In the genomic region with DNA sequence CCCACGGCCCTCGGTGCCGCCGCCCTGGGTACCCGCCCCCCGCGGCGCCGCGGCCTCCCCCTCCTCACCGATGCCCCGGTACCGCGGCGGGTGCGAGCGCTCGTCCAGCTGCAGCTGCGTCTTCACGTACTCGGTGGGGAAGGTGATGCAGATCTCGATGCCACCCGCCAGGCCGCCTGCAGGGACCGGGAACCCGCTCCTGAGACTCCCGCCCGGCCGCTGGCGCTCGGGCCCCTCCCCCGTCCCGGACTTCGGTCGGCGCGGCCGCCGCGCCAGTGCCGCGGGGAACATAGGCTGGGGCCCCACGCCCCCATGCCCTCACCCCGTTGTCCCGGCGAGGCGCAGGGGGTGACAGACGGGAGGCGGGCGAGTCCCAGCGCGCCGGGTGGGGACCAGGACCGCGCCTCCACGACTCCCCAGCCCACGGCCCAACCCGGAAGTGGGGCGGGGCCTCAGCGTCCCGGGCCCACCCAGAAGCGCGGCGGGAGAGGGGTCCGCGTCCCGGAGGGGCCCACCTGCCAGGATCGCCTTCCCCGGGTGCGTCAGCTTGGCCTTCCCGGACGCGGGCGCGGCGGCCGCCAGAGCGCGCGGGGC, we compare ENCODE assay signal across 8 cellular contexts. TPM values are rescaled to one million over a fixed set of nuclear protein-coding genes. Genes with fewer than 3 reads are reported as not detected.
DNase-seq lines count a peak whose midpoint lies in the region; ATAC-seq and TF ChIP-seq lines count a peak whose summit lies in the region.

No MANE protein-coding gene starts in this region.

- H3K4me3 ChIP-seq in IMR-90 (ENCODE audit: insufficient read depth, low read depth, low read length) (peak overlapping the region; percentile 94), epithelial cell of proximal tubule (ENCODE audit: low read depth, low read length) (peak overlapping the region; percentile 86), upper lobe of left lung (peak overlapping the region; percentile 78 to 98 (median 93))

- WGBS in IMR-90 (ENCODE audit: extremely low coverage in 2 of 2, insufficient read length in 1 of 2), 2 experiments: 2% methylated on average over 7 of the region's 80 CpGs; no CpG with 5 or more reads in 1 of the 2 experiments
- 0% methylated on average over 13 of the region's 80 CpGs; no CpG with 5 or more reads in 1 of the 2 donors for WGBS in upper lobe of left lung, 2 donors

- no peak for TF ChIP-seq CTCF in IMR-90 (conservative IDR thresholded peaks at IDR 0.05; ENCODE audit: low read depth, low read length)
- no peak for TF ChIP-seq CTCF in epithelial cell of proximal tubule (conservative IDR thresholded peaks at IDR 0.05; ENCODE audit: low read depth, low read length)
- TF ChIP-seq CTCF in upper lobe of left lung (IDR thresholded peaks at IDR 0.05): peak in 4 of 6 experiments; percentile 6 to 33 (median 20)

- no peak overlapping the region; the same call in 1 of the 2 replicates for H3K14ac ChIP-seq in IMR-90 (replicated peaks; ENCODE audit: low read depth, low read length)

- H3K79me1 ChIP-seq in IMR-90 (ENCODE audit: low read depth in 1 of 2, low read length in 2 of 2): peaks cover 6 to 49% of the 10 kb centered on the region in 2 experiments; a peak in 3 of 4 replicates

- intact Hi-C loops in IMR-90 (cut with micrococcal nuclease): loop anchor here (2.0 kb wide), 2 partner anchors 179 to 301 kb away; a partner anchor contains a TSS

- H3K4me1 ChIP-seq in IMR-90 (ENCODE audit: control insufficient read depth, insufficient read depth, low read length) (peaks cover 22% of the 10 kb centered on the region), upper lobe of left lung (peaks cover 29 to 46% (median 36%) of the 10 kb centered on the region in 4 donors)

- no peak; the same call in 1 of the 2 replicates for TF ChIP-seq POLR2A in IMR-90 (IDR thresholded peaks at IDR 0.05; ENCODE audit: low read depth, low read length)
- peak in 1 of 4 donors; percentile 27 for TF ChIP-seq POLR2A in upper lobe of left lung (IDR thresholded peaks at IDR 0.05)

- H3K9me1 ChIP-seq in IMR-90 (ENCODE audit: insufficient read depth, low read length): 0 out of 2 replicates have a peak, but pooled peaks cover 4% of the 10 kb centered on the region

- ATAC-seq in GM21528 (IDR thresholded peaks at IDR 0.05; ENCODE audit: low FRiP score, unreplicated experiment) (peak; percentile 35), IMR-90 (ENCODE audit: low read depth) (peak; percentile 45), upper lobe of left lung (ENCODE audit: low FRiP score in 2 of 2) (peak in 1 of 2 donors; percentile 47)

- H2AK5ac ChIP-seq in IMR-90 (ENCODE audit: low read depth, low read length): no peak overlapping the region

- POLR2A ChIA-PET in IMR-90 (lab: Charles Lee; ENCODE audit: unreplicated experiment): interaction anchor here (0.5 kb wide), 1 partner anchor 184 kb away, joined by 4 read pairs; no protein-coding TSS in a partner anchor

- no peak overlapping the region for H4K5ac ChIP-seq in IMR-90 (ENCODE audit: low read depth, low read length)

- H3K27ac ChIP-seq in IMR-90 (ENCODE audit: insufficient read depth, low read length): peak overlapping the region; percentile 70
- H3K27ac ChIP-seq in upper lobe of left lung: peak overlapping the region; percentile 83 to 89 (median 86)

- H4K20me1 ChIP-seq in IMR-90 (ENCODE audit: insufficient read depth, low read length): peaks cover 20% of the 10 kb centered on the region

- peak overlapping the region; percentile 96 for H2AFZ ChIP-seq in IMR-90 (replicated peaks; ENCODE audit: low read length, poor library complexity)

- H3K27me3 ChIP-seq in IMR-90 (ENCODE audit: control insufficient read depth, insufficient read depth, low read length) (no peaks in the 10 kb centered on the region), upper lobe of left lung (no peaks in the 10 kb centered on the region)

- in situ Hi-C loops in IMR-90 (cut with MboI; ENCODE audit: low sequenced_read_pairs): no loop called here

- H3K23ac ChIP-seq in IMR-90 (ENCODE audit: low read depth, low read length): peak overlapping the region; percentile 52; the same call in 1 of the 2 replicates

- H4K8ac ChIP-seq in IMR-90 (ENCODE audit: low read depth in 2 of 2, low read length in 2 of 2): peak overlapping the region in 1 of 2 experiments; percentile 80; a peak in 2 of 4 replicates

- TF ChIP-seq EP300 in upper lobe of left lung (IDR thresholded peaks at IDR 0.05): no peak

- peak overlapping the region; percentile 87 for H3K9ac ChIP-seq in IMR-90 (ENCODE audit: low read depth, low read length)

- peak overlapping the region; percentile 68 for H3K4ac ChIP-seq in IMR-90 (ENCODE audit: low read depth, low read length)

- H2AK9ac ChIP-seq in IMR-90 (replicated peaks; ENCODE audit: low read depth, low read length, poor library complexity): peak overlapping the region; percentile 86

- H2BK5ac ChIP-seq in IMR-90 (ENCODE audit: low read depth, low read length, poor library complexity, severe bottlenecking): peak overlapping the region; percentile 50

- H3K18ac ChIP-seq in IMR-90 (ENCODE audit: low read depth, low read length): no peak overlapping the region; the same call in 1 of the 2 replicates

- H2BK15ac ChIP-seq in IMR-90 (ENCODE audit: low read depth, low read length): no peak overlapping the region

- 0 out of 2 replicates have a peak overlapping the region, but pooled peaks have one; percentile 11 for H3K56ac ChIP-seq in IMR-90 (ENCODE audit: extremely low read depth, insufficient read depth, low read length)

- H3K36me3 ChIP-seq in IMR-90 (ENCODE audit: control insufficient read depth, insufficient read depth, low read length): peaks cover 8% of the 10 kb centered on the region
- H3K36me3 ChIP-seq in upper lobe of left lung: peaks cover 0 to 8% (median 0%) of the 10 kb centered on the region in 4 donors

- dilution Hi-C loops in IMR-90 (cut with HindIII; ENCODE audit: low sequenced_read_pairs, unreplicated experiment): no loop called here

- peak overlapping the region; percentile 87 for H3K4me2 ChIP-seq in IMR-90 (ENCODE audit: low read depth, low read length)

- H4K91ac ChIP-seq in IMR-90 (ENCODE audit: insufficient read depth, low read depth, low read length): peak overlapping the region; percentile 77; the same call in 1 of the 2 replicates

- no peak overlapping the region for H2BK20ac ChIP-seq in IMR-90 (ENCODE audit: low read depth, low read length)

- H2BK120ac ChIP-seq in IMR-90 (ENCODE audit: low read depth, low read length): no peak overlapping the region

- TF ChIP-seq RAD21 in IMR-90 (IDR thresholded peaks at IDR 0.05; ENCODE audit: low read length): no peak

- DNase-seq in GM03348 (ENCODE audit: low spot score) (peak; percentile 70), IMR-90 (peak; percentile 11), epithelial cell of proximal tubule (ENCODE audit: low read depth) (no peak), myocyte (ENCODE audit: low read depth) (peak; percentile 38), upper lobe of left lung (peak; percentile 48 to 92), DMS153 treated with DMSO at 0.1 percent for 48 hours (lab: John Stamatoyannopoulos, UW; ENCODE audit: unreplicated experiment) (no peak)
- peak; percentile 34 to 41 for DNase-seq in activated CD4-positive, alpha-beta T cell treated with anti-CD3 and anti-CD28 coated beads, Interleukin-2, amount 50 U/mL, for 4 hours

- BruUV-seq in IMR-90 (replicated peaks; lab: Mats Ljungman, UMichigan): TSS peak; percentile 72

- H3K9me3 ChIP-seq in IMR-90 (ENCODE audit: control insufficient read depth, insufficient read depth, low read length) (no peaks in the 10 kb centered on the region), upper lobe of left lung (no peaks in the 10 kb centered on the region)

- CTCF ChIA-PET in IMR-90 (lab: Yijun Ruan, JAX): interaction anchor here (0.9 kb wide), 2 partner anchors 109 to 451 kb away, joined by 3 to 4 read pairs; no protein-coding TSS in a partner anchor

TF ChIP-seq in IMR-90, 13 proteins besides CTCF, POLR2A, EP300 and RAD21:
- 0 out of 2 replicates have a peak, but pooled peaks have one; percentile 12 for TF ChIP-seq MXI1 (IDR thresholded peaks at IDR 0.05; ENCODE audit: borderline replicate concordance, low read depth, low read length)
- TF ChIP-seq BHLHE40 (IDR thresholded peaks at IDR 0.05; ENCODE audit: low read depth, low read length): no peak

RNA-seq across cellular contexts. Expression of a gene that starts 0.4 kb away (rescaled TPM):
- total RNA-seq in IMR-90 (2012; rRNA removed) (41.0 and 46.1 TPM in 2 replicates), epithelial cell of proximal tubule (168 and 211 TPM in 2 replicates), myocyte (34.1 and 36.2 TPM in 2 replicates), upper lobe of left lung (10 to 100 TPM; 26.2 to 82.1 (median 71.5) TPM)
- polyA plus RNA-seq in IMR-90 (2012; rRNA removed): 56.5 and 58.5 TPM in 2 replicates
- 55.4 and 87.6 TPM in 2 replicates for polyA plus RNA-seq in IMR-90 (2012; cell fraction: cytosol; rRNA removed)
- 39.2 and 103 TPM in 2 replicates for polyA plus RNA-seq in IMR-90 (2012; cell fraction: nucleus; rRNA removed; ENCODE audit: low replicate concordance)
- polyA plus RNA-seq in myocyte (2012): 39.1 TPM

RNA-seq across cellular contexts. Expression of a gene that starts 28.1 kb away (rescaled TPM):
- total RNA-seq in IMR-90 (2012; rRNA removed): not detected in 2 replicates
- polyA plus RNA-seq in IMR-90 (2012; rRNA removed): not detected in 2 replicates
- polyA plus RNA-seq in IMR-90 (2012; cell fraction: cytosol; rRNA removed): not detected in 2 replicates
- polyA plus RNA-seq in IMR-90 (2012; cell fraction: nucleus; rRNA removed; ENCODE audit: low replicate concordance): not detected in 2 replicates
- not detected in 2 replicates for total RNA-seq in epithelial cell of proximal tubule
- not detected in 2 replicates for total RNA-seq in myocyte
- polyA plus RNA-seq in myocyte (2012): not detected
- total RNA-seq in upper lobe of left lung: not detected

RNA-seq across cellular contexts. Expression of a gene that starts 33.7 kb away (rescaled TPM):
- 13.4 and 16.7 TPM in 2 replicates for total RNA-seq in IMR-90 (2012; rRNA removed)
- polyA plus RNA-seq in IMR-90 (2012; rRNA removed): 17.3 and 18.3 TPM in 2 replicates
- polyA plus RNA-seq in IMR-90 (2012; cell fraction: cytosol; rRNA removed): 19.4 and 22.2 TPM in 2 replicates
- 22.1 and 33.4 TPM in 2 replicates for polyA plus RNA-seq in IMR-90 (2012; cell fraction: nucleus; rRNA removed; ENCODE audit: low replicate concordance)
- 17.5 and 25.7 TPM in 2 replicates for total RNA-seq in epithelial cell of proximal tubule
- total RNA-seq in myocyte: 17.5 and 21.1 TPM in 2 replicates
- 15.8 TPM for polyA plus RNA-seq in myocyte (2012)
- total RNA-seq in upper lobe of left lung: 10 to 100 TPM; 13.7 to 21.3 (median 16.6) TPM

RNA-seq across cellular contexts. Expression of a gene that starts 47.1 kb away (rescaled TPM):
- total RNA-seq in IMR-90 (2012; rRNA removed): not detected in 2 replicates
- not detected in 2 replicates for polyA plus RNA-seq in IMR-90 (2012; rRNA removed)
- polyA plus RNA-seq in IMR-90 (2012; cell fraction: cytosol; rRNA removed): not detected in 2 replicates
- not detected in 2 replicates for polyA plus RNA-seq in IMR-90 (2012; cell fraction: nucleus; rRNA removed; ENCODE audit: low replicate concordance)
- not detected in 2 replicates for total RNA-seq in epithelial cell of proximal tubule
- not detected in 2 replicates for total RNA-seq in myocyte
- polyA plus RNA-seq in myocyte (2012): not detected
- not detected for total RNA-seq in upper lobe of left lung

RNA-seq across cellular contexts. Expression of a gene that starts 56.0 kb away (rescaled TPM):
- total RNA-seq in IMR-90 (2012; rRNA removed) (17.2 and 18.6 TPM in 2 replicates), epithelial cell of proximal tubule (44.8 and 51.7 TPM in 2 replicates), myocyte (60.8 and 63.8 TPM in 2 replicates), upper lobe of left lung (100 to 1,000 TPM in 1 of 6 donors, 10 to 100 TPM in 5; 65.9 to 101 (median 89.9) TPM)
- polyA plus RNA-seq in IMR-90 (2012; rRNA removed): 33.5 and 35.4 TPM in 2 replicates
- 29.9 and 40.0 TPM in 2 replicates for polyA plus RNA-seq in IMR-90 (2012; cell fraction: cytosol; rRNA removed)
- 21.0 and 41.5 TPM in 2 replicates for polyA plus RNA-seq in IMR-90 (2012; cell fraction: nucleus; rRNA removed; ENCODE audit: low replicate concordance)
- 41.6 TPM for polyA plus RNA-seq in myocyte (2012)

Comparison
In these comparisons a context has a peak if more than half of its experiments do, and no peak if none do; other contexts are left out.
1. DNase-seq: peak in GM03348 (single experiment), IMR-90 (single experiment), activated CD4-positive, alpha-beta T cell treated with anti-CD3 and anti-CD28 coated beads, Interleukin-2, amount 50 U/mL, for 4 hours (2 of 2), myocyte (single experiment) and upper lobe of left lung (2 of 2); none in epithelial cell of proximal tubule (single experiment) and DMS153 treated with DMSO at 0.1 percent for 48 hours (single experiment).
2. CTCF ChIP-seq: peak in upper lobe of left lung (4 of 6); none in IMR-90 (single experiment) and epithelial cell of proximal tubule (single experiment).
3. Peak in every context shown above with its lines, with median percentiles within 50 percentile points of each other: H3K4me3 ChIP-seq.